In the genomic region with DNA sequence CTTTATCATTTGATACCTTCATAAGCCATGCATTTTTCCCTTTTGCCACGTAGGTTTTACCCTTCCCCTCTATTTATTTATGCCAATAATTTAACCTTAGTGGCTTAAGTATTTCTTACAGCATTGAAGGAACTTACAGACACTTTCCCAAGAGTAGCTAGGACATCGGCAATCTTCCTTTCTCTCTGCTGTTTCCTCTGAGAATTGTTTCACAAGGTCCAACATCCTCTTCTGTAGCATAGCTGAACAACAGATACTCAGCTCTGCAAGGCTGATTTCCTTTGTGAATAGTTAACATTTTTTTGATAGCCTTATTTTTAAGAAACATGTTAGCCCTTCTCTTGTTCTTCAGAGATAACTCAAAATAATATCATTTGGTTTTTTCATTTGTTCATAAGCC, we compare ENCODE assay signal across 18 cellular contexts. TPM values are rescaled to one million over a fixed set of nuclear protein-coding genes. Genes with fewer than 3 reads are reported as not detected.
DNase-seq lines count a peak whose midpoint lies in the region; ATAC-seq and TF ChIP-seq lines count a peak whose summit lies in the region.
"Had no signal": no experiment of that assay in that cellular context is flagged by ENCODE, and none has a peak within 500 bp of the region (broad histone marks: within the 10 kb centered on the region; RNA-seq: fewer than 3 reads in every experiment).

No MANE protein-coding gene starts in this region.

- no peaks in the 10 kb centered on the region for H3K36me3 ChIP-seq in CD8-positive, alpha-beta T cell (ENCODE audit: insufficient read depth, low read length)
- no peaks in the 10 kb centered on the region for H3K36me3 ChIP-seq in GM23248 (ENCODE audit: low read depth)
- H3K36me3 ChIP-seq: ascending aorta, MG63, SJCRH30 had no signal

- no peak for TF ChIP-seq CTCF in CD8-positive, alpha-beta T cell (IDR thresholded peaks at IDR 0.05)
- no peak for TF ChIP-seq CTCF in brain (conservative IDR thresholded peaks at IDR 0.05)

- H2AFZ ChIP-seq in GM23248: no peak overlapping the region

- H3K4me1 Mint-ChIP-seq in CD8-positive, alpha-beta T cell (ENCODE audit: low read depth): peaks cover 17% of the 10 kb centered on the region
- H3K4me1 Mint-ChIP-seq in brain: peaks cover 36% of the 10 kb centered on the region

- 90 to 91% methylated on average over 2 of the region's 2 CpGs for WGBS in GM23248 (ENCODE audit: low coverage in 1 of 2, low lambda C conversion rate in 2 of 2, missing lambda C conversion rate in 2 of 2), 2 experiments

- peak overlapping the region; percentile 91 for H3K4me3 Mint-ChIP-seq in CD8-positive, alpha-beta T cell
- peak overlapping the region in 4 of 5 experiments; percentile 37 to 87 (median 50) for H3K4me3 Mint-ChIP-seq in brain

- H3K27me3 ChIP-seq in CD8-positive, alpha-beta T cell (ENCODE audit: insufficient read depth, low read length): no peaks in the 10 kb centered on the region
- H3K27me3 ChIP-seq in GM23248 (replicated peaks; ENCODE audit: insufficient read depth): 0 out of 2 replicates have a peak, but pooled peaks cover 9% of the 10 kb centered on the region
- H3K27me3 ChIP-seq: ascending aorta, heart right ventricle, MG63, SJCRH30, stomach had no signal

- in situ Hi-C loops in GM23248 (cut with MboI): no loop called here

- H3K4me1 ChIP-seq in CD8-positive, alpha-beta T cell (ENCODE audit: insufficient read depth, low read length): peaks cover 8% of the 10 kb centered on the region
- H3K4me1 ChIP-seq in GM23248 (ENCODE audit: insufficient read depth): no peaks in the 10 kb centered on the region
- H3K4me1 ChIP-seq: ascending aorta, SJCRH30 had no signal

- H3K27ac ChIP-seq in CD8-positive, alpha-beta T cell (ENCODE audit: low read depth, low read length): no peak overlapping the region
- no peak overlapping the region for H3K27ac ChIP-seq in GM23248
- H3K27ac ChIP-seq: ascending aorta, SJCRH30 had no signal

- ATAC-seq in CD8-positive, alpha-beta T cell: no peak
- no peak for ATAC-seq in GM19467 (IDR thresholded peaks at IDR 0.05; ENCODE audit: unreplicated experiment)
- ATAC-seq: heart right ventricle had no signal

- intact Hi-C loops in CD8-positive, alpha-beta T cell (cut with DNase I, micrococcal nuclease): loop anchor here (1.0 to 10.0 kb wide), 4 partner anchors 22 to 1028 kb away; no protein-coding TSS in a partner anchor

- no peak overlapping the region for H3K4me3 ChIP-seq in CD8-positive, alpha-beta T cell (ENCODE audit: low read depth, low read length)
- H3K4me3 ChIP-seq in GM23248: no peak overlapping the region

- CTCF ChIA-PET in CD8-positive, alpha-beta T cell (lab: Charles Lee): interaction anchor here (1.6 to 2.1 kb wide), 2 partner anchors 8 to 123 kb away, joined by 5 to 7 read pairs; no protein-coding TSS in a partner anchor

- no peak overlapping the region for H3K9ac ChIP-seq in GM23248
- H3K9ac ChIP-seq: parathyroid adenoma had no signal

- no peaks in the 10 kb centered on the region for H3K27me3 Mint-ChIP-seq in CD8-positive, alpha-beta T cell (ENCODE audit: low read depth)
- peaks cover 13% of the 10 kb centered on the region for H3K27me3 Mint-ChIP-seq in brain

- H3K36me3 Mint-ChIP-seq in CD8-positive, alpha-beta T cell: peaks cover 1% of the 10 kb centered on the region
- H3K36me3 Mint-ChIP-seq in brain: no peaks in the 10 kb centered on the region

- H3K27ac Mint-ChIP-seq in CD8-positive, alpha-beta T cell: no peak overlapping the region
- H3K27ac Mint-ChIP-seq in brain: no peak overlapping the region

- H3K9me3 Mint-ChIP-seq in CD8-positive, alpha-beta T cell: no peaks in the 10 kb centered on the region
- H3K9me3 Mint-ChIP-seq in brain: no peaks in the 10 kb centered on the region

- no peaks in the 10 kb centered on the region for H3F3A ChIP-seq in GM23248 (ENCODE audit: insufficient read depth)

- no peak overlapping the region for H3K4me2 ChIP-seq in GM23248 (ENCODE audit: unreplicated experiment)

- POLR2A ChIA-PET in CD8-positive, alpha-beta T cell (lab: Charles Lee): interaction anchor here (0.9 kb wide), 1 partner anchor 8 kb away, joined by 3 read pairs; no protein-coding TSS in a partner anchor

- no peaks in the 10 kb centered on the region for H3K9me2 ChIP-seq in GM23248 (ENCODE audit: insufficient read depth)

- H3K9me3 ChIP-seq in CD8-positive, alpha-beta T cell (ENCODE audit: low read length): no peaks in the 10 kb centered on the region
- no peaks in the 10 kb centered on the region for H3K9me3 ChIP-seq in GM23248 (ENCODE audit: low read depth)
- H3K9me3 ChIP-seq: ascending aorta, heart right ventricle, MG63, SJCRH30, stomach had no signal

- H4K20me1 ChIP-seq in GM23248 (ENCODE audit: insufficient read depth): no peaks in the 10 kb centered on the region

- no peaks in the 10 kb centered on the region for H3K79me2 ChIP-seq in GM23248 (ENCODE audit: insufficient read depth)
- H3K79me2 ChIP-seq: parathyroid adenoma had no signal

- DNase-seq in AML-193 (lab: John Stamatoyannopoulos, UW) (peak; percentile 77 to 79), NOMO-1 treated with dmso at 0.1 percent for 144 hours (lab: John Stamatoyannopoulos, UW; ENCODE audit: unreplicated experiment) (peak; percentile 2), kidney glomerular epithelial cell (lab: John Stamatoyannopoulos, UW) (no peak), GM23248 (no peak)
- DNase-seq in CD8-positive, alpha-beta T cell: no peak
- DNase-seq in activated CD4-positive, CD25-positive, alpha-beta regulatory T cell treated with anti-CD3 and anti-CD28 coated beads, Interleukin-2, amount 50 U/mL, for 72 hours: no peak
- DNase-seq: activated CD4-positive, alpha-beta T cell treated with anti-CD3 and anti-CD28 coated beads for 48 hours; activated CD8-positive, alpha-beta memory T cell treated with anti-CD3 and anti-CD28 coated beads, Interleukin-2, amount 50 U/mL, for 4 hours; Calu3; heart right ventricle; MG63; NCI-H2029 treated with DMSO at 0.1 percent for 48 hours; SJCRH30; stomach had no signal

RNA-seq across cellular contexts. Expression of a gene that starts 1.1 kb away (rescaled TPM):
- total RNA-seq in CD8-positive, alpha-beta T cell: 1 to 10 TPM; 3.2 to 4.0 TPM
- polyA plus RNA-seq in brain (ENCODE audit: insufficient read depth, low read depth, low replicate concordance) (24.6 TPM), GM23248 (2016; fragmentation: Nextera tagmentation; extraction: Ambion mirVana) (1.6 TPM in 2 replicates)
- total RNA-seq in GM23248 (2014; rRNA removed; shearing (Covaris generic)): 1.6 and 3.0 TPM in 2 replicates

RNA-seq across cellular contexts. Expression of a gene that starts 24.4 kb away (rescaled TPM):
- total RNA-seq in CD8-positive, alpha-beta T cell: 10 to 100 TPM; 30.8 to 32.5 TPM
- polyA plus RNA-seq in brain (ENCODE audit: insufficient read depth, low read depth, low replicate concordance) (2.9 TPM), GM23248 (2016; fragmentation: Nextera tagmentation; extraction: Ambion mirVana) (0.66 and 1.3 TPM in 2 replicates)
- total RNA-seq in GM23248 (2014; rRNA removed; shearing (Covaris generic)): 1.6 and 2.0 TPM in 2 replicates
- total RNA-seq: SJCRH30 had no signal

Comparison
In these comparisons a context has a peak if more than half of its experiments do, and no peak if none do; other contexts are left out.
1. DNase-seq: peak in AML-193 (2 of 2) and NOMO-1 treated with dmso at 0.1 percent for 144 hours (single experiment); none in CD8-positive, alpha-beta T cell (0 of 7), activated CD4-positive, CD25-positive, alpha-beta regulatory T cell treated with anti-CD3 and anti-CD28 coated beads, Interleukin-2, amount 50 U/mL, for 72 hours (single experiment), kidney glomerular epithelial cell (single experiment) and GM23248 (single experiment).
2. RNA of a gene that starts 24.4 kb away (total RNA-seq): 30.8 to 32.5 TPM in CD8-positive, alpha-beta T cell; 1.6 to 2.0 TPM in GM23248; every median in the first group is over 10 times any median in the second.